In genomic region chrX:108167211-108167872, GRCh38 we compare ENCODE assay signal across 1 cellular context.
TF ChIP-seq lines count a peak whose summit lies in the region.

No MANE protein-coding gene starts in this region.

TF ChIP-seq in endothelial cell of umbilical vein, 7 proteins besides CTCF, POLR2A, EP300 and RAD21:
- no peak for TF ChIP-seq GATA2 (IDR thresholded peaks at IDR 0.05; ENCODE audit: insufficient read depth, insufficient read length, low read depth, low read length)
- no peak for TF ChIP-seq EZH2 (IDR thresholded peaks at IDR 0.05; ENCODE audit: borderline replicate concordance, low read depth, low read length, severe bottlenecking)
- no peak for TF ChIP-seq POLR2AphosphoS5 (IDR thresholded peaks at IDR 0.05; ENCODE audit: insufficient read depth, low read depth, low read length)
- TF ChIP-seq FOS (IDR thresholded peaks at IDR 0.05; ENCODE audit: borderline replicate concordance, insufficient read depth, low read length), result peak; percentile 55
- TF ChIP-seq JUN (IDR thresholded peaks at IDR 0.05; ENCODE audit: borderline replicate concordance, insufficient read depth, insufficient read length, low read depth), result no peak
- TF ChIP-seq MYC (IDR thresholded peaks at IDR 0.05; ENCODE audit: low read depth, low read length), result no peak
- TF ChIP-seq MAX (IDR thresholded peaks at IDR 0.05; ENCODE audit: insufficient read depth, insufficient read length), result no peak
